In genomic region chr5:31854181-31854624, GRCh38 we compare ENCODE assay signal across 9 cellular contexts.
DNase-seq lines count a peak whose midpoint lies in the region; ATAC-seq and TF ChIP-seq lines count a peak whose summit lies in the region.
"Had no signal": no experiment of that assay in that cellular context is flagged by ENCODE, and none has a peak within 500 bp of the region (broad histone marks: within the 10 kb centered on the region; RNA-seq: fewer than 3 reads in every experiment).

No MANE protein-coding gene starts in this region.

- TF ChIP-seq CTCF in hepatocyte (IDR thresholded peaks at IDR 0.05; ENCODE audit: poor library complexity) (no peak), GM10248 (IDR thresholded peaks at IDR 0.05; ENCODE audit: control extremely low read depth, extremely low read depth, low read depth, missing control alignments) (no peak)

- peak overlapping the region; percentile 92 for H2AFZ ChIP-seq in hepatocyte

- peak overlapping the region; percentile 95 for H3K4me2 ChIP-seq in hepatocyte

- no peaks in the 10 kb centered on the region for H3K36me3 ChIP-seq in adipocyte (ENCODE audit: control insufficient read depth, insufficient read depth, low read length, severe bottlenecking)
- H3K36me3 ChIP-seq in hepatocyte (replicated peaks; ENCODE audit: insufficient read depth, low read depth): no peaks in the 10 kb centered on the region

- ATAC-seq in sciatic nerve: peak; percentile 76

- H3K9me2 ChIP-seq in hepatocyte (replicated peaks; ENCODE audit: insufficient read depth): no peaks in the 10 kb centered on the region

- DNase-seq in NCI-H1417 (lab: John Stamatoyannopoulos, UW): peak in 2 of 3 experiments; percentile 19 to 34
- no peak for DNase-seq in NCI-H1417 treated with DMSO at 0.1 percent for 48 hours (lab: John Stamatoyannopoulos, UW)
- peak; percentile 42 for DNase-seq in adipocyte (ENCODE audit: low read depth)
- DNase-seq in hepatocyte (ENCODE audit: low spot score): peak; percentile 31
- DNase-seq in sciatic nerve (ENCODE audit: low spot score): no peak
- no peak for DNase-seq in HEK293T (ENCODE audit: extremely low spot score)
- no peak for DNase-seq in SW480 (ENCODE audit: low spot score)
- DNase-seq in GM10248 (ENCODE audit: extremely low spot score): no peak

- H3K9me3 ChIP-seq in adipocyte (ENCODE audit: control insufficient read depth, low read length) (peaks cover 8% of the 10 kb centered on the region), hepatocyte (ENCODE audit: low read depth) (no peaks in the 10 kb centered on the region)

- CTCF ChIA-PET in HEK293T (lab: Yijun Ruan, JAX): interaction anchor here (0.5 to 1.5 kb wide), 5 partner anchors 16 to 239 kb away, joined by 3 to 6 read pairs (median 5); no protein-coding TSS in a partner anchor
- CTCF ChIA-PET in GM10248 (lab: Yijun Ruan, JAX): interaction anchor here (1.2 to 2.6 kb wide), 3 partner anchors 29 to 272 kb away, joined by 3 to 9 read pairs (median 6); no protein-coding TSS in a partner anchor

- no peaks in the 10 kb centered on the region for H4K20me1 ChIP-seq in hepatocyte (ENCODE audit: insufficient read depth, poor library complexity, severe bottlenecking)

- peaks cover 28% of the 10 kb centered on the region for H3K27me3 ChIP-seq in adipocyte (replicated peaks; ENCODE audit: control insufficient read depth, insufficient read depth, low read length)
- H3K27me3 ChIP-seq in hepatocyte: peaks cover 3% of the 10 kb centered on the region

- H3K9ac ChIP-seq in adipocyte (ENCODE audit: low read length): peak overlapping the region; percentile 82

- POLR2A ChIA-PET in HEK293T (lab: Yijun Ruan, JAX): interaction anchor here (1.6 kb wide), 1 partner anchor 239 kb away, joined by 5 read pairs; no protein-coding TSS in a partner anchor
- POLR2A ChIA-PET in GM10248 (lab: Yijun Ruan, JAX): no interaction called here

- no peak overlapping the region for H3K27ac ChIP-seq in hepatocyte
- H3K27ac ChIP-seq: 22Rv1 had no signal

- H3K4me1 ChIP-seq in adipocyte (ENCODE audit: control insufficient read depth, insufficient read depth, low read length) (peaks cover 20% of the 10 kb centered on the region), hepatocyte (ENCODE audit: insufficient read depth) (peaks cover 7% of the 10 kb centered on the region)

- intact Hi-C loops in sciatic nerve (cut with DNase I): no loop called here

- H3K4me3 ChIP-seq in adipocyte (ENCODE audit: low read length): peak overlapping the region; percentile 84
- peak overlapping the region; percentile 62 for H3K4me3 ChIP-seq in hepatocyte

- WGBS in hepatocyte (ENCODE audit: low lambda C conversion rate, missing lambda C conversion rate): 15% methylated on average over 16 of the region's 16 CpGs

- no peaks in the 10 kb centered on the region for H3K79me2 ChIP-seq in hepatocyte

TF ChIP-seq in HEK293T, 16 proteins besides CTCF, POLR2A, EP300 and RAD21:
- TF ChIP-seq PKNOX1 (IDR thresholded peaks at IDR 0.05) (no peak), ZNF384 (IDR thresholded peaks at IDR 0.05) (no peak), FOXA1 (IDR thresholded peaks at IDR 0.05) (no peak), NFRKB (IDR thresholded peaks at IDR 0.05) (no peak), SP1 (IDR thresholded peaks at IDR 0.05) (no peak), CTBP1 (IDR thresholded peaks at IDR 0.05; ENCODE audit: borderline replicate concordance) (no peak), ARNT (IDR thresholded peaks at IDR 0.05) (no peak), BHLHE40 (IDR thresholded peaks at IDR 0.05; ENCODE audit: borderline replicate concordance) (no peak), SUZ12 (IDR thresholded peaks at IDR 0.05) (no peak), LEF1 (IDR thresholded peaks at IDR 0.05; ENCODE audit: borderline replicate concordance) (no peak), HDGF (IDR thresholded peaks at IDR 0.05; ENCODE audit: borderline replicate concordance) (no peak), L3MBTL2 (conservative IDR thresholded peaks at IDR 0.05) (no peak), ELF4 (IDR thresholded peaks at IDR 0.05) (no peak)

Comparison
In these comparisons a context has a peak if more than half of its experiments do, and no peak if none do; other contexts are left out.
1. DNase-seq: peak in NCI-H1417 (2 of 3), adipocyte (single experiment) and hepatocyte (single experiment); none in NCI-H1417 treated with DMSO at 0.1 percent for 48 hours (single experiment), sciatic nerve (single experiment), HEK293T (single experiment), SW480 (single experiment) and GM10248 (single experiment).